In genomic region chr7:94696981-94697670, GRCh38 we compare ENCODE assay signal across 8 cellular contexts. TPM values are rescaled to one million over a fixed set of nuclear protein-coding genes. Genes with fewer than 3 reads are reported as not detected.
DNase-seq lines count a peak whose midpoint lies in the region; ATAC-seq and TF ChIP-seq lines count a peak whose summit lies in the region.
"Had no signal": no experiment of that assay in that cellular context is flagged by ENCODE, and none has a peak within 500 bp of the region (broad histone marks: within the 10 kb centered on the region; RNA-seq: fewer than 3 reads in every experiment).

No MANE protein-coding gene starts in this region.

- peak overlapping the region; percentile 72 for H3K27ac ChIP-seq in hepatocyte
- peak overlapping the region in 1 of 2 donors; percentile 33 for H3K27ac ChIP-seq in tibial artery
- H3K27ac ChIP-seq in esophagus squamous epithelium: peak overlapping the region in 1 of 4 donors; percentile 35

- no peak overlapping the region for H2AFZ ChIP-seq in hepatocyte

- no peaks in the 10 kb centered on the region for H3K36me3 Mint-ChIP-seq in activated T-helper 17 cell treated with anti-CD3 and anti-CD28 coated beads, Interleukin-2, amount 50 U/mL, for 72 hours (ENCODE audit: low read depth)

- WGBS in hepatocyte (ENCODE audit: low lambda C conversion rate, missing lambda C conversion rate): 78% methylated on average over 1 of the region's 1 CpG
- WGBS in esophagus squamous epithelium, 2 donors: 30 to 38% methylated on average over 1 of the region's 1 CpG

- DNase-seq in HK-2 (ENCODE audit: unreplicated experiment) (peak; percentile 21), hepatocyte (ENCODE audit: low spot score) (peak; percentile 74), tibial artery (peak; percentile 72 to 73), NAMALWA (ENCODE audit: low spot score) (no peak), esophagus squamous epithelium (lab: John Stamatoyannopoulos, UW) (no peak)

- no peaks in the 10 kb centered on the region for H3K4me1 Mint-ChIP-seq in activated T-helper 17 cell treated with anti-CD3 and anti-CD28 coated beads, Interleukin-2, amount 50 U/mL, for 72 hours

- no peak overlapping the region for H3K27ac Mint-ChIP-seq in activated T-helper 17 cell treated with anti-CD3 and anti-CD28 coated beads, Interleukin-2, amount 50 U/mL, for 72 hours

- intact Hi-C loops in tibial artery (cut with DNase I; ENCODE audit: low total_unique reads): no loop called here
- intact Hi-C loops in esophagus squamous epithelium (cut with DNase I): no loop called here

- H3K4me2 ChIP-seq in hepatocyte: peak overlapping the region; percentile 32

- H3K9me3 Mint-ChIP-seq in activated T-helper 17 cell treated with anti-CD3 and anti-CD28 coated beads, Interleukin-2, amount 50 U/mL, for 72 hours: no peaks in the 10 kb centered on the region

- peak; percentile 50 for ATAC-seq in activated T-helper 17 cell treated with anti-CD3 and anti-CD28 coated beads, Interleukin-2, amount 50 U/mL, for 72 hours (replicated peaks)
- ATAC-seq in GM18867 (IDR thresholded peaks at IDR 0.05; ENCODE audit: unreplicated experiment): no peak

- H3K27me3 Mint-ChIP-seq in activated T-helper 17 cell treated with anti-CD3 and anti-CD28 coated beads, Interleukin-2, amount 50 U/mL, for 72 hours: peaks cover 12% of the 10 kb centered on the region

- no peaks in the 10 kb centered on the region for H3K9me3 ChIP-seq in hepatocyte (ENCODE audit: low read depth)
- no peaks in the 10 kb centered on the region for H3K9me3 ChIP-seq in tibial artery
- no peaks in the 10 kb centered on the region for H3K9me3 ChIP-seq in esophagus squamous epithelium
- H3K9me3 ChIP-seq: HAP-1 had no signal

- no peaks in the 10 kb centered on the region for H4K20me1 ChIP-seq in hepatocyte (ENCODE audit: insufficient read depth, poor library complexity, severe bottlenecking)

- no peaks in the 10 kb centered on the region for H3K9me2 ChIP-seq in hepatocyte (replicated peaks; ENCODE audit: insufficient read depth)

- no peak overlapping the region for H3K4me3 Mint-ChIP-seq in activated T-helper 17 cell treated with anti-CD3 and anti-CD28 coated beads, Interleukin-2, amount 50 U/mL, for 72 hours

- H3K36me3 ChIP-seq in hepatocyte (replicated peaks; ENCODE audit: insufficient read depth, low read depth) (no peaks in the 10 kb centered on the region), tibial artery (no peaks in the 10 kb centered on the region), esophagus squamous epithelium (no peaks in the 10 kb centered on the region)
- H3K36me3 ChIP-seq: HAP-1 had no signal

- no peaks in the 10 kb centered on the region for H3K27me3 ChIP-seq in hepatocyte
- no peaks in the 10 kb centered on the region for H3K27me3 ChIP-seq in tibial artery
- H3K27me3 ChIP-seq in esophagus squamous epithelium: no peaks in the 10 kb centered on the region

- TF ChIP-seq POLR2A in esophagus squamous epithelium (IDR thresholded peaks at IDR 0.05): no peak

- no peak overlapping the region for H3K4me3 ChIP-seq in hepatocyte
- H3K4me3 ChIP-seq in tibial artery: no peak overlapping the region
- H3K4me3 ChIP-seq in esophagus squamous epithelium: no peak overlapping the region
- H3K4me3 ChIP-seq: HAP-1 had no signal

- H3K4me1 ChIP-seq in hepatocyte (ENCODE audit: insufficient read depth) (peaks cover 21% of the 10 kb centered on the region), tibial artery (peaks cover 0 to 21% (median 5%) of the 10 kb centered on the region in 4 donors), esophagus squamous epithelium (peaks cover 5 to 20% (median 8%) of the 10 kb centered on the region in 3 donors)

- H3K79me2 ChIP-seq in hepatocyte: no peaks in the 10 kb centered on the region

- TF ChIP-seq CTCF in hepatocyte (IDR thresholded peaks at IDR 0.05; ENCODE audit: poor library complexity): no peak
- TF ChIP-seq CTCF in tibial artery (IDR thresholded peaks at IDR 0.05): no peak
- TF ChIP-seq CTCF in esophagus squamous epithelium (IDR thresholded peaks at IDR 0.05): no peak

RNA-seq across cellular contexts. Expression of gene SGCE, which starts 41.2 kb away (rescaled TPM):
- 1 to 10 TPM in 1 of 2 donors, under 1 TPM in 1; 0.54 to 1.1 TPM for total RNA-seq in activated T-helper 17 cell treated with anti-CD3 and anti-CD28 coated beads, Interleukin-2, amount 50 U/mL, for 72 hours
- 64.5 and 77.6 TPM in 2 replicates for total RNA-seq in hepatocyte
- 98.4 and 114 TPM in 2 replicates for polyA plus RNA-seq in hepatocyte
- 10 to 100 TPM in 2 of 4 donors, 1 to 10 TPM in 1, under 1 TPM in 1; 0.38 to 44.8 (median 13.2) TPM for total RNA-seq in esophagus squamous epithelium

Comparison
In these comparisons a context has a peak if more than half of its experiments do, and no peak if none do; other contexts are left out.
1. DNase-seq: peak in HK-2 (single experiment), hepatocyte (single experiment) and tibial artery (2 of 2); none in NAMALWA (single experiment) and esophagus squamous epithelium (single experiment).